In the genomic region with DNA sequence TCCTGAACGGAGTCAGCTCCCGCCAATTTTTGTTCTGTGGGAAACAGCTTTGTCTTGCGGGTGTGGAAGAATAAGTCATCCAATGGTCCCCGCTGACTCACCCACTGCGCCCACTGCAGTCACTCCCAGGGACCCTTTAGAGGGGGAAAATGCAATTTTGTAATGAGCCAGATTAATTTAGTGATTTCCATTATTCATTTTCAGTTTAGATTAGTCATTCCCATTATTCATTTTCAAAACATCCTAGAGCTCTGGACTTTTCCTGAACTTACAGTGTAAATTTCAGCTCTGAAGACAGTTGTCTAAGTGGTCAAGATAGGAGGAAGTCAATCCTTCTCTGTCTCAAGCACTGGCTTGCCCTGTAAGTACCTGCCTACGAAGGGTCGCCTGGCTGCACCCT, we compare ENCODE assay signal across 16 cellular contexts.
DNase-seq lines count a peak whose midpoint lies in the region; ATAC-seq, FAIRE-seq and TF ChIP-seq lines count a peak whose summit lies in the region.
"Had no signal": no experiment of that assay in that cellular context is flagged by ENCODE, and none has a peak within 500 bp of the region (broad histone marks: within the 10 kb centered on the region; RNA-seq: fewer than 3 reads in every experiment).

No MANE protein-coding gene starts in this region.

- no peaks in the 10 kb centered on the region for H3K9me3 ChIP-seq in fibroblast of lung (ENCODE audit: control insufficient read depth, insufficient read depth, low read depth, low read length)
- H3K9me3 ChIP-seq in pancreas, result no peaks in the 10 kb centered on the region

- intact Hi-C loops in activated CD4-positive, alpha-beta T cell treated with anti-CD3 and anti-CD28 coated beads, Interleukin-2, amount 10 ng/mL, durations not matched to agents 24 days and 14 days (cut with micrococcal nuclease), result no loop called here
- intact Hi-C loops in pancreas (cut with DNase I), result no loop called here

- H3K27me3 ChIP-seq in fibroblast of lung (ENCODE audit: control insufficient read depth, insufficient read depth, low read length), result no peaks in the 10 kb centered on the region
- no peaks in the 10 kb centered on the region for H3K27me3 ChIP-seq in pancreas

- H3K36me3 ChIP-seq in fibroblast of lung (ENCODE audit: control insufficient read depth, insufficient read depth, low read length) (no peaks in the 10 kb centered on the region), pancreas (no peaks in the 10 kb centered on the region)

- H3K27me3 Mint-ChIP-seq in osteocyte (ENCODE audit: unreplicated experiment), result no peaks in the 10 kb centered on the region
- H3K27me3 Mint-ChIP-seq in activated CD4-positive, alpha-beta T cell treated with anti-CD3 and anti-CD28 coated beads, Interleukin-2, amount 10 ng/mL, durations not matched to agents 24 days and 14 days, result no peaks in the 10 kb centered on the region
- H3K27me3 Mint-ChIP-seq: activated B cell treated with CpG ODN at 0.5 μM for 24 hours had no signal

- H3K27ac Mint-ChIP-seq in osteocyte (ENCODE audit: unreplicated experiment), result peak overlapping the region; percentile 72
- H3K27ac Mint-ChIP-seq in activated CD4-positive, alpha-beta T cell treated with anti-CD3 and anti-CD28 coated beads, Interleukin-2, amount 10 ng/mL, durations not matched to agents 24 days and 14 days, result no peak overlapping the region
- H3K27ac Mint-ChIP-seq: activated B cell treated with CpG ODN at 0.5 μM for 24 hours, CD14-positive monocyte, GM23338, natural killer cell had no signal

- no peak for ATAC-seq in pancreas
- ATAC-seq: esophagus mucosa, GM23338, natural killer cell had no signal

- no peak for TF ChIP-seq POLR2A in GM12891 (IDR thresholded peaks at IDR 0.05; ENCODE audit: low read depth, low read length)

- no peak overlapping the region for H3K9ac ChIP-seq in fibroblast of lung (ENCODE audit: insufficient read depth, low read length)

- no peaks in the 10 kb centered on the region for H4K20me1 ChIP-seq in fibroblast of lung (ENCODE audit: control insufficient read depth, extremely low read depth, insufficient read depth, low read length)

- no peak overlapping the region for H2AFZ ChIP-seq in fibroblast of lung (ENCODE audit: low read length)
- H2AFZ ChIP-seq: GM23338 had no signal

- H3K4me2 ChIP-seq in fibroblast of lung (ENCODE audit: extremely low read depth, insufficient read depth, low read length), result peak overlapping the region; percentile 7
- H3K4me2 ChIP-seq: GM23338 had no signal

- peaks cover 70% of the 10 kb centered on the region for H3K4me1 Mint-ChIP-seq in osteocyte (ENCODE audit: unreplicated experiment)
- no peaks in the 10 kb centered on the region for H3K4me1 Mint-ChIP-seq in activated CD4-positive, alpha-beta T cell treated with anti-CD3 and anti-CD28 coated beads, Interleukin-2, amount 10 ng/mL, durations not matched to agents 24 days and 14 days
- H3K4me1 Mint-ChIP-seq: activated B cell treated with CpG ODN at 0.5 μM for 24 hours, natural killer cell had no signal

- H3K4me3 Mint-ChIP-seq in osteocyte (ENCODE audit: unreplicated experiment), result no peak overlapping the region
- H3K4me3 Mint-ChIP-seq in activated CD4-positive, alpha-beta T cell treated with anti-CD3 and anti-CD28 coated beads, Interleukin-2, amount 10 ng/mL, durations not matched to agents 24 days and 14 days, result no peak overlapping the region
- H3K4me3 Mint-ChIP-seq: activated B cell treated with CpG ODN at 0.5 μM for 24 hours, CD14-positive monocyte, GM23338, natural killer cell had no signal

- FAIRE-seq in GM12891 (lab: Jason Lieb, UNC) (no peak), pancreas (lab: Jason Lieb, UNC) (no peak)

- H3K36me3 Mint-ChIP-seq in osteocyte (ENCODE audit: unreplicated experiment), result no peaks in the 10 kb centered on the region
- H3K36me3 Mint-ChIP-seq in activated CD4-positive, alpha-beta T cell treated with anti-CD3 and anti-CD28 coated beads, Interleukin-2, amount 10 ng/mL, durations not matched to agents 24 days and 14 days (ENCODE audit: low read depth), result no peaks in the 10 kb centered on the region
- H3K36me3 Mint-ChIP-seq: CD14-positive monocyte, natural killer cell had no signal

- no peaks in the 10 kb centered on the region for H3K79me2 ChIP-seq in fibroblast of lung (ENCODE audit: control insufficient read depth, insufficient read depth, low read length)

- no peak overlapping the region for H3K4me3 ChIP-seq in fibroblast of lung (replicated peaks in 1 of 4; ENCODE audit: control extremely low read depth in 1 of 4, insufficient read depth in 1 of 4, low read depth in 3 of 4, low read length in 4 of 4)
- H3K4me3 ChIP-seq in pancreas, result no peak overlapping the region
- H3K4me3 ChIP-seq: GM23338 had no signal

- H3K9me3 Mint-ChIP-seq in osteocyte (ENCODE audit: unreplicated experiment), result no peaks in the 10 kb centered on the region
- H3K9me3 Mint-ChIP-seq in activated CD4-positive, alpha-beta T cell treated with anti-CD3 and anti-CD28 coated beads, Interleukin-2, amount 10 ng/mL, durations not matched to agents 24 days and 14 days, result no peaks in the 10 kb centered on the region
- H3K9me3 Mint-ChIP-seq: GM23338 had no signal

- TF ChIP-seq CTCF in fibroblast of lung (conservative IDR thresholded peaks at IDR 0.05 in 1 of 2, IDR thresholded peaks at IDR 0.05 in 1 of 2; ENCODE audit: low read depth in 1 of 2, low read length in 2 of 2), result no peak
- TF ChIP-seq CTCF in osteocyte (IDR thresholded peaks at IDR 0.05), result no peak
- no peak for TF ChIP-seq CTCF in pancreas (IDR thresholded peaks at IDR 0.05)

- 90 to 94% methylated on average over 7 of the region's 7 CpGs for WGBS in pancreas, 2 donors

- peak; percentile 44 for DNase-seq in GM03348 (ENCODE audit: low spot score)
- DNase-seq in T1000 (lab: John Stamatoyannopoulos, UW), result peak; percentile 8
- peak; percentile 63 to 99 for DNase-seq in fibroblast of lung (ENCODE audit: low read depth in 2 of 2)
- DNase-seq in osteocyte (ENCODE audit: extremely low spot score, unreplicated experiment), result no peak
- DNase-seq in GM12891 (ENCODE audit: insufficient read length, low spot score), result no peak
- DNase-seq in activated CD4-positive, alpha-beta T cell treated with anti-CD3 and anti-CD28 coated beads, Interleukin-2, amount 10 ng/mL, durations not matched to agents 24 days and 14 days, result no peak
- no peak for DNase-seq in NCI-H187 treated with DMSO at 0.1 percent for 48 hours (lab: John Stamatoyannopoulos, UW)
- no peak for DNase-seq in pancreas
- DNase-seq: activated B cell treated with CpG ODN at 0.5 μM for 24 hours; DMS53; natural killer cell; stimulated activated CD4-positive, alpha-beta T cell treated with anti-CD3 and anti-CD28 coated beads, Interleukin-1b, Interleukin-23, amount 100 ng/mL, for 48 hours had no signal

- no peak overlapping the region for H3K27ac ChIP-seq in fibroblast of lung (ENCODE audit: insufficient read depth, low read length)
- no peak overlapping the region for H3K27ac ChIP-seq in pancreas
- H3K27ac ChIP-seq: RWPE1 had no signal

- H3K4me1 ChIP-seq in fibroblast of lung (ENCODE audit: control insufficient read depth, extremely low read depth, insufficient read depth, low read length), result peaks cover 10% of the 10 kb centered on the region
- H3K4me1 ChIP-seq in pancreas, result peaks cover 9 to 19% (median 19%) of the 10 kb centered on the region in 3 donors

TF ChIP-seq in GM12891, 5 proteins besides CTCF, POLR2A, EP300 and RAD21:
- no peak for TF ChIP-seq POLR2AphosphoS5 (IDR thresholded peaks at IDR 0.05; ENCODE audit: low read depth, low read length)
- no peak for TF ChIP-seq SPI1 (IDR thresholded peaks at IDR 0.05; ENCODE audit: low read depth, low read length)
- TF ChIP-seq PAX5 (IDR thresholded peaks at IDR 0.05; ENCODE audit: insufficient read depth, low read length, severe bottlenecking), result no peak
- TF ChIP-seq POU2F2 (IDR thresholded peaks at IDR 0.05; ENCODE audit: low read depth, low read length), result no peak
- TF ChIP-seq TAF1 (IDR thresholded peaks at IDR 0.05; ENCODE audit: low read depth, low read length), result no peak

Comparison
In these comparisons a context has a peak if more than half of its experiments do, and no peak if none do; other contexts are left out.
1. DNase-seq: peak in GM03348 (single experiment), T1000 (single experiment) and fibroblast of lung (2 of 2); none in osteocyte (single experiment), GM12891 (single experiment), activated CD4-positive, alpha-beta T cell treated with anti-CD3 and anti-CD28 coated beads, Interleukin-2, amount 10 ng/mL, durations not matched to agents 24 days and 14 days (single experiment), NCI-H187 treated with DMSO at 0.1 percent for 48 hours (single experiment) and pancreas (0 of 6).